Comparison of ENCODE assay signal across 9 cellular contexts in genomic region chr3:23324745-23325144, GRCh38.
DNase-seq lines count a peak whose midpoint lies in the region; ATAC-seq and TF ChIP-seq lines count a peak whose summit lies in the region.
"Had no signal": no experiment of that assay in that cellular context is flagged by ENCODE, and none has a peak within 500 bp of the region (broad histone marks: within the 10 kb centered on the region; RNA-seq: fewer than 3 reads in every experiment).

No MANE protein-coding gene starts in this region.

- intact Hi-C loops in esophagus muscularis mucosa (cut with DNase I) = no loop called here

- H3K36me3 Mint-ChIP-seq in activated naive CD8-positive, alpha-beta T cell treated with anti-CD3 and anti-CD28 coated beads, Interleukin-2, amount 50 U/mL, for 24 hours (ENCODE audit: low read depth) = no peaks in the 10 kb centered on the region
- H3K36me3 Mint-ChIP-seq in progenitor cell of endocrine pancreas (ENCODE audit: insufficient read depth) = no peaks in the 10 kb centered on the region

- H3K36me3 ChIP-seq in esophagus muscularis mucosa = no peaks in the 10 kb centered on the region

- no peak for DNase-seq in activated naive CD8-positive, alpha-beta T cell treated with anti-CD3 and anti-CD28 coated beads, Interleukin-2, amount 50 U/mL, for 24 hours
- peak; percentile 24 for DNase-seq in retinal pigment epithelial cell (ENCODE audit: low read depth)
- no peak for DNase-seq in progenitor cell of endocrine pancreas (ENCODE audit: low spot score, unreplicated experiment)
- no peak for DNase-seq in esophagus muscularis mucosa (ENCODE audit: extremely low spot score)
- no peak for DNase-seq in activated CD4-positive, CD25-positive, alpha-beta regulatory T cell treated with anti-CD3 and anti-CD28 coated beads, Interleukin-2, amount 50 U/mL, for 72 hours
- DNase-seq in activated T-cell treated with anti-CD3 and anti-CD28 coated beads, Interleukin-2, amount 50 U/mL, for 48 hours = no peak
- DNase-seq: NCI-H524 treated with DMSO at 0.1 percent for 48 hours had no signal

- H3K4me1 Mint-ChIP-seq in activated naive CD8-positive, alpha-beta T cell treated with anti-CD3 and anti-CD28 coated beads, Interleukin-2, amount 50 U/mL, for 24 hours = peaks cover 39% of the 10 kb centered on the region
- H3K4me1 Mint-ChIP-seq in progenitor cell of endocrine pancreas (ENCODE audit: low read depth) = peaks cover 4% of the 10 kb centered on the region

- no peak for TF ChIP-seq CTCF in retinal pigment epithelial cell (conservative IDR thresholded peaks at IDR 0.05; ENCODE audit: low read depth, low read length)
- no peak for TF ChIP-seq CTCF in progenitor cell of endocrine pancreas (IDR thresholded peaks at IDR 0.05; ENCODE audit: unreplicated experiment)
- TF ChIP-seq CTCF in esophagus muscularis mucosa (IDR thresholded peaks at IDR 0.05) = no peak

- H3K9me3 Mint-ChIP-seq in activated naive CD8-positive, alpha-beta T cell treated with anti-CD3 and anti-CD28 coated beads, Interleukin-2, amount 50 U/mL, for 24 hours = peaks cover 4% of the 10 kb centered on the region
- H3K9me3 Mint-ChIP-seq in progenitor cell of endocrine pancreas (ENCODE audit: low read depth) = peaks cover 7% of the 10 kb centered on the region

- H3K27ac Mint-ChIP-seq in activated naive CD8-positive, alpha-beta T cell treated with anti-CD3 and anti-CD28 coated beads, Interleukin-2, amount 50 U/mL, for 24 hours = peak overlapping the region; percentile 31
- no peak overlapping the region for H3K27ac Mint-ChIP-seq in progenitor cell of endocrine pancreas

- H3K27me3 ChIP-seq in esophagus muscularis mucosa = no peaks in the 10 kb centered on the region

- no peaks in the 10 kb centered on the region for H3K9me3 ChIP-seq in esophagus muscularis mucosa

- no peak for TF ChIP-seq EP300 in esophagus muscularis mucosa (IDR thresholded peaks at IDR 0.05)

- TF ChIP-seq POLR2A in esophagus muscularis mucosa (IDR thresholded peaks at IDR 0.05; ENCODE audit: low read depth) = no peak

- ATAC-seq in GM18868 (IDR thresholded peaks at IDR 0.05; ENCODE audit: unreplicated experiment) = peak; percentile 63
- ATAC-seq in HG03520 (IDR thresholded peaks at IDR 0.05; ENCODE audit: unreplicated experiment) = peak; percentile 50
- ATAC-seq in activated naive CD8-positive, alpha-beta T cell treated with anti-CD3 and anti-CD28 coated beads, Interleukin-2, amount 50 U/mL, for 24 hours = peak; percentile 54

- WGBS in esophagus muscularis mucosa = 31% methylated on average over 1 of the region's 1 CpG

- no peak overlapping the region for H3K27ac ChIP-seq in esophagus muscularis mucosa (replicated peaks in 1 of 4)

- H3K27me3 Mint-ChIP-seq in activated naive CD8-positive, alpha-beta T cell treated with anti-CD3 and anti-CD28 coated beads, Interleukin-2, amount 50 U/mL, for 24 hours = no peaks in the 10 kb centered on the region
- H3K27me3 Mint-ChIP-seq in progenitor cell of endocrine pancreas = no peaks in the 10 kb centered on the region

- peak overlapping the region; percentile 24 for H3K4me3 Mint-ChIP-seq in activated naive CD8-positive, alpha-beta T cell treated with anti-CD3 and anti-CD28 coated beads, Interleukin-2, amount 50 U/mL, for 24 hours
- no peak overlapping the region for H3K4me3 Mint-ChIP-seq in progenitor cell of endocrine pancreas (ENCODE audit: low read depth)

- H3K4me3 ChIP-seq in retinal pigment epithelial cell (ENCODE audit: low read length) = no peak overlapping the region
- H3K4me3 ChIP-seq in esophagus muscularis mucosa = no peak overlapping the region

- peaks cover 0 to 33% (median 27%) of the 10 kb centered on the region in 4 donors for H3K4me1 ChIP-seq in esophagus muscularis mucosa
